17 cellular contexts compared by ENCODE assay signal in genomic region chr17:8520981-8521380, GRCh38.
DNase-seq lines count a peak whose midpoint lies in the region; ATAC-seq and FAIRE-seq lines count a peak whose summit lies in the region.
"Had no signal": no experiment of that assay in that cellular context is flagged by ENCODE, and none has a peak within 500 bp of the region (broad histone marks: within the 10 kb centered on the region; RNA-seq: fewer than 3 reads in every experiment).

No MANE protein-coding gene starts in this region.

- no peaks in the 10 kb centered on the region for H3K4me1 ChIP-seq in stomach smooth muscle (ENCODE audit: control insufficient read depth, insufficient read depth, low read length)
- H3K4me1 ChIP-seq: BLaER1 had no signal

- DNase-seq in HTR-8/SVneo (ENCODE audit: insufficient read length, low spot score) (no peak), fibroblast of gingiva (ENCODE audit: low read depth) (peak; percentile 58), 8988T (no peak), GM19239 (ENCODE audit: insufficient read length, low spot score) (no peak)
- DNase-seq: ACHN; Calu3; CD4-positive, alpha-beta memory T cell; DMS79 treated with DMSO at 0.1 percent for 48 hours; GF-D8; HCEC 1CT had no signal

- H3K36me3 ChIP-seq in stomach smooth muscle (ENCODE audit: control insufficient read depth in 2 of 2, insufficient read depth in 2 of 2, low read length in 2 of 2): peaks cover 19 to 26% of the 10 kb centered on the region in 2 donors

- peak overlapping the region; percentile 66 for H3K27ac ChIP-seq in stomach smooth muscle (ENCODE audit: low read length)
- H3K27ac ChIP-seq: BLaER1 had no signal

- peak overlapping the region in 1 of 2 donors; percentile 47 for H3K9ac ChIP-seq in stomach smooth muscle (ENCODE audit: low read length in 2 of 2)
- H3K9ac ChIP-seq: BLaER1 had no signal

- no peaks in the 10 kb centered on the region for H3K27me3 ChIP-seq in stomach smooth muscle (ENCODE audit: control insufficient read depth in 1 of 2, insufficient read depth in 2 of 2, low read length in 2 of 2)
- H3K27me3 ChIP-seq: BLaER1 had no signal

- FAIRE-seq in HTR-8/SVneo (lab: Jason Lieb, UNC) (peak; percentile 48), GM19239 (lab: Jason Lieb, UNC) (no peak)
- FAIRE-seq: A204.1, GM12878, H54 had no signal

- H3K9me3 ChIP-seq in stomach smooth muscle (ENCODE audit: control insufficient read depth in 2 of 2, low read length in 2 of 2): no peaks in the 10 kb centered on the region
- H3K9me3 ChIP-seq: BLaER1 had no signal

- H3K4me3 ChIP-seq in stomach smooth muscle (ENCODE audit: low read length in 2 of 2): peak overlapping the region in 1 of 2 donors; percentile 52
- H3K4me3 ChIP-seq: BLaER1, GM12878, GM23338 had no signal

- ATAC-seq in GM19328 (IDR thresholded peaks at IDR 0.05; ENCODE audit: unreplicated experiment): no peak
- ATAC-seq: GM12878, GM23338 had no signal
